14 cellular contexts compared by ENCODE assay signal in genomic region chr2:46814562-46814961, GRCh38.
DNase-seq lines count a peak whose midpoint lies in the region; ATAC-seq and TF ChIP-seq lines count a peak whose summit lies in the region.
"Had no signal": no experiment of that assay in that cellular context is flagged by ENCODE, and none has a peak within 500 bp of the region (broad histone marks: within the 10 kb centered on the region; RNA-seq: fewer than 3 reads in every experiment).

No MANE protein-coding gene starts in this region.

- no peak overlapping the region for H3K4me3 Mint-ChIP-seq in endodermal cell
- H3K4me3 Mint-ChIP-seq: CD8-positive, alpha-beta T cell had no signal

- H3K4me3 ChIP-seq in ascending aorta (no peak overlapping the region), endodermal cell (ENCODE audit: low read length) (no peak overlapping the region), muscle layer of colon (ENCODE audit: low read depth in 1 of 2, low read length in 2 of 2) (no peak overlapping the region), thoracic aorta (no peak overlapping the region)
- H3K4me3 ChIP-seq: GM12878 had no signal

- TF ChIP-seq CTCF in ascending aorta (IDR thresholded peaks at IDR 0.05) (no peak), endodermal cell (conservative IDR thresholded peaks at IDR 0.05) (no peak), thoracic aorta (IDR thresholded peaks at IDR 0.05) (no peak)

- H3K9me3 ChIP-seq in ascending aorta (no peaks in the 10 kb centered on the region), endodermal cell (ENCODE audit: control insufficient read depth, low read length) (no peaks in the 10 kb centered on the region), muscle layer of colon (ENCODE audit: low read length) (no peaks in the 10 kb centered on the region), thoracic aorta (no peaks in the 10 kb centered on the region)

- peaks cover 2% of the 10 kb centered on the region for H3K4me1 Mint-ChIP-seq in endodermal cell

- H3K27me3 Mint-ChIP-seq in endodermal cell (ENCODE audit: insufficient read depth), result peaks cover 9% of the 10 kb centered on the region

- DNase-seq in ascending aorta (ENCODE audit: low spot score in 2 of 2) (peak in 1 of 2 donors; percentile 60), endodermal cell (peak; percentile 10), thoracic aorta (ENCODE audit: low spot score) (no peak), NCI-H2196 (lab: John Stamatoyannopoulos, UW; ENCODE audit: unreplicated experiment) (no peak), ecto neural progenitor cell (ENCODE audit: low spot score) (no peak)
- DNase-seq in activated naive CD4-positive, alpha-beta T cell treated with anti-CD3 and anti-CD28 coated beads, Interleukin-2, amount 50 U/mL, for 72 hours (ENCODE audit: low spot score in 2 of 2), result no peak
- DNase-seq: activated gamma-delta T cell; mammary epithelial cell; stimulated activated CD4-positive, alpha-beta T cell treated with anti-CD3 and anti-CD28 coated beads, Interleukin-15, amount 100 ng/mL, for 24 hours had no signal

- no peak overlapping the region for H3K27ac Mint-ChIP-seq in endodermal cell
- no peak overlapping the region for H3K27ac Mint-ChIP-seq in activated naive CD4-positive, alpha-beta T cell treated with anti-CD3 and anti-CD28 coated beads, Interleukin-2, amount 50 U/mL, for 72 hours
- H3K27ac Mint-ChIP-seq: CD8-positive, alpha-beta T cell had no signal

- H3K27me3 ChIP-seq in ascending aorta (no peaks in the 10 kb centered on the region), endodermal cell (ENCODE audit: control insufficient read depth, insufficient read depth, low read length, poor library complexity, severe bottlenecking) (peaks cover 5% of the 10 kb centered on the region), muscle layer of colon (ENCODE audit: control insufficient read depth in 1 of 2, insufficient read depth in 2 of 2, low read length in 2 of 2) (no peaks in the 10 kb centered on the region), thoracic aorta (replicated peaks; ENCODE audit: insufficient read depth) (no peaks in the 10 kb centered on the region)

- intact Hi-C loops in ascending aorta (cut with DNase I), result no loop called here

- no peaks in the 10 kb centered on the region for H3K36me3 ChIP-seq in ascending aorta
- H3K36me3 ChIP-seq in endodermal cell (ENCODE audit: control insufficient read depth, insufficient read depth, low read length), result no peaks in the 10 kb centered on the region
- no peaks in the 10 kb centered on the region for H3K36me3 ChIP-seq in muscle layer of colon (ENCODE audit: insufficient read depth, low read length)
- H3K36me3 ChIP-seq in thoracic aorta, result no peaks in the 10 kb centered on the region

- H3K9ac ChIP-seq in endodermal cell (ENCODE audit: extremely low read depth, low read length, poor library complexity, severe bottlenecking) (no peak overlapping the region), muscle layer of colon (ENCODE audit: low read length) (no peak overlapping the region)

- WGBS in endodermal cell (ENCODE audit: insufficient coverage in 1 of 2, insufficient read length in 1 of 2), 2 experiments, result 93 to 100% methylated on average over 2 to 4 of the region's 4 CpGs

- peak overlapping the region; percentile 68 to 75 for H3K27ac ChIP-seq in ascending aorta
- no peak overlapping the region for H3K27ac ChIP-seq in endodermal cell (ENCODE audit: low read depth, low read length)
- H3K27ac ChIP-seq in muscle layer of colon (ENCODE audit: low read depth, low read length), result peak overlapping the region; percentile 85
- peak overlapping the region; percentile 78 to 82 for H3K27ac ChIP-seq in thoracic aorta
- H3K27ac ChIP-seq: epithelial cell of prostate had no signal

- H3K9me3 Mint-ChIP-seq in endodermal cell, result no peaks in the 10 kb centered on the region
- H3K9me3 Mint-ChIP-seq in activated naive CD4-positive, alpha-beta T cell treated with anti-CD3 and anti-CD28 coated beads, Interleukin-2, amount 50 U/mL, for 72 hours, result no peaks in the 10 kb centered on the region

- H3K4me1 ChIP-seq in ascending aorta (peaks cover 34 to 57% of the 10 kb centered on the region in 2 donors), endodermal cell (ENCODE audit: control insufficient read depth, insufficient read depth, low read length) (no peaks in the 10 kb centered on the region), muscle layer of colon (ENCODE audit: insufficient read depth, low read length) (peaks cover 62% of the 10 kb centered on the region), thoracic aorta (ENCODE audit: control insufficient read depth in 1 of 2, low read depth in 2 of 2) (peaks cover 41 to 78% of the 10 kb centered on the region in 2 donors)

- H3K36me3 Mint-ChIP-seq in endodermal cell (ENCODE audit: low read depth), result no peaks in the 10 kb centered on the region
- no peaks in the 10 kb centered on the region for H3K36me3 Mint-ChIP-seq in activated naive CD4-positive, alpha-beta T cell treated with anti-CD3 and anti-CD28 coated beads, Interleukin-2, amount 50 U/mL, for 72 hours
- H3K36me3 Mint-ChIP-seq: CD8-positive, alpha-beta T cell had no signal

- ATAC-seq in thoracic aorta (ENCODE audit: insufficient number of reproducible peaks, low FRiP score, low read depth), result no peak
- no peak for ATAC-seq in HG03460 (IDR thresholded peaks at IDR 0.05; ENCODE audit: unreplicated experiment)
- ATAC-seq in activated naive CD4-positive, alpha-beta T cell treated with anti-CD3 and anti-CD28 coated beads, Interleukin-2, amount 50 U/mL, for 72 hours, result no peak
- ATAC-seq: CD8-positive, alpha-beta T cell; GM12878 had no signal
